ENCODE assay signal across 22 cellular contexts in the genomic region with DNA sequence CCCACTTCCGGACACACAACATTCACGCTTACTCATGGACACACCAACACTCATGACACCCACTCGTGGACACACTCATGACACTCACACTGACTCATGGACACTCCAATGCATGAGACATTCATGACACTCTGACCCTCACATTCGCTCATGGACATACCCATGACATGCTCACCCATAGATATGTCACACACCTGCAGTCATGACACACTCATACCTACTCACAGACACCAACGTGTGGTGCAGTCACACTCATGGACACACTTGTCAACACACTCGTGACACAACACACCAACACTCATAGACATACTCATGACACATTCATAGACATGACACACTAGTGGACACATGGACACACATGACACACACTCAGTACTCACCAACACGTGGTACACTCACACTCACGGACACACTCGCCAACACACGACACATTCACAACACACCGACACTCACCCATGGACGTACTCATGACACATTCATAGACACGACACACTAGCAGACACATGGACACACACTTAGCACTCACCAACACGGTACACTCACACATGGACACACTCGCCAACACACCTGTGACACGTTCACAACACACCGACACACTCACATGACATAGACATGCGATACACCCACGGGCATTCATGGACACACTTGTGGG.
DNase-seq lines count a peak whose midpoint lies in the region; ATAC-seq and TF ChIP-seq lines count a peak whose summit lies in the region.
"Had no signal": no experiment of that assay in that cellular context is flagged by ENCODE, and none has a peak within 500 bp of the region (broad histone marks: within the 10 kb centered on the region; RNA-seq: fewer than 3 reads in every experiment).

No MANE protein-coding gene starts in this region.

- peak; percentile 20 to 51 for ATAC-seq in activated naive CD4-positive, alpha-beta T cell treated with anti-CD3 and anti-CD28 coated beads, Interleukin-2, amount 50 U/mL, for 72 hours
- ATAC-seq in GM21737 (IDR thresholded peaks at IDR 0.05; ENCODE audit: unreplicated experiment): no peak
- ATAC-seq: left lobe of liver had no signal

- no peak overlapping the region for H3K27ac ChIP-seq in testis
- H3K27ac ChIP-seq: BLaER1 treated with 17β-estradiol and CSF1 and Interleukin-3, amounts not matched to agents 10 nM and 100 nM; psoas muscle; skin epidermis; vagina had no signal

- no peaks in the 10 kb centered on the region for H3K36me3 ChIP-seq in testis (ENCODE audit: low read depth, missing control alignments)

- H3K9me3 ChIP-seq in testis: no peaks in the 10 kb centered on the region
- H3K9me3 ChIP-seq: BLaER1 treated with 17β-estradiol and CSF1 and Interleukin-3, amounts not matched to agents 10 nM and 100 nM; MG63; psoas muscle; vagina had no signal

- intact Hi-C loops in testis (cut with DNase I; ENCODE audit: low total_unique reads): no loop called here

- no peaks in the 10 kb centered on the region for H3K36me3 Mint-ChIP-seq in activated naive CD4-positive, alpha-beta T cell treated with anti-CD3 and anti-CD28 coated beads, Interleukin-2, amount 50 U/mL, for 72 hours
- H3K36me3 Mint-ChIP-seq: IgD-negative memory B cell had no signal

- H3K9me3 Mint-ChIP-seq in activated naive CD4-positive, alpha-beta T cell treated with anti-CD3 and anti-CD28 coated beads, Interleukin-2, amount 50 U/mL, for 72 hours: no peaks in the 10 kb centered on the region
- H3K9me3 Mint-ChIP-seq: activated naive CD4-positive, alpha-beta T cell treated with anti-CD3 and anti-CD28 coated beads, Interleukin-2, amount 50 U/mL, for 24 hours; IgD-negative memory B cell had no signal

- H3K4me3 ChIP-seq in fibroblast of mammary gland (ENCODE audit: control insufficient read depth, low read depth, low read length) (no peak overlapping the region), testis (no peak overlapping the region)
- H3K4me3 ChIP-seq: BLaER1 treated with 17β-estradiol and CSF1 and Interleukin-3, amounts not matched to agents 10 nM and 100 nM; MG63; psoas muscle; skin epidermis; vagina had no signal

- DNase-seq in activated naive CD4-positive, alpha-beta T cell treated with anti-CD3 and anti-CD28 coated beads, Interleukin-2, amount 50 U/mL, for 72 hours (ENCODE audit: low spot score in 2 of 2): peak in 1 of 2 donors; percentile 42
- no peak for DNase-seq in activated naive CD4-positive, alpha-beta T cell treated with Interleukin-2 at 50 U/mL for 16 hours
- DNase-seq in RKO (ENCODE audit: low spot score): peak; percentile 75
- DNase-seq in fibroblast of mammary gland (ENCODE audit: low read depth): peak; percentile 45
- peak; percentile 4 for DNase-seq in testis
- DNase-seq in activated CD4-positive, CD25-positive, alpha-beta regulatory T cell (lab: John Stamatoyannopoulos, UW): no peak
- DNase-seq in NCI-H146 (lab: John Stamatoyannopoulos, UW): no peak
- DNase-seq: activated CD4-positive, alpha-beta T cell treated with anti-CD3 and anti-CD28 coated beads for 48 hours; MG63; NCI-H1417 treated with DMSO at 0.1 percent for 48 hours; NCI-H2171; NCI-H526; stimulated activated CD4-positive, alpha-beta T cell treated with anti-CD3 and anti-CD28 coated beads, Interleukin-4, amount 100 ng/mL, for 4 hours; T1000 had no signal

- no peaks in the 10 kb centered on the region for H3K4me1 ChIP-seq in testis
- H3K4me1 ChIP-seq: BLaER1 treated with 17β-estradiol and CSF1 and Interleukin-3, amounts not matched to agents 10 nM and 100 nM; psoas muscle; vagina had no signal

- no peaks in the 10 kb centered on the region for H3K27me3 ChIP-seq in testis
- H3K27me3 ChIP-seq: BLaER1 treated with 17β-estradiol and CSF1 and Interleukin-3, amounts not matched to agents 10 nM and 100 nM; MG63; vagina had no signal

- TF ChIP-seq CTCF in fibroblast of mammary gland (conservative IDR thresholded peaks at IDR 0.05; ENCODE audit: control insufficient read depth, insufficient read depth, low read depth, low read length): no peak
- TF ChIP-seq CTCF in testis (IDR thresholded peaks at IDR 0.05): no peak

- no peak overlapping the region for H3K27ac Mint-ChIP-seq in activated naive CD4-positive, alpha-beta T cell treated with anti-CD3 and anti-CD28 coated beads, Interleukin-2, amount 50 U/mL, for 72 hours
- H3K27ac Mint-ChIP-seq: activated naive CD4-positive, alpha-beta T cell treated with anti-CD3 and anti-CD28 coated beads, Interleukin-2, amount 50 U/mL, for 24 hours; IgD-negative memory B cell had no signal

- WGBS in testis, 2 donors: 83 to 84% methylated on average over 19 of the region's 19 CpGs

- TF ChIP-seq POLR2A in testis (IDR thresholded peaks at IDR 0.05): no peak

Comparison
In these comparisons a context has a peak if more than half of its experiments do, and no peak if none do; other contexts are left out.
1. DNase-seq: peak in RKO (single experiment), fibroblast of mammary gland (single experiment) and testis (single experiment); none in activated naive CD4-positive, alpha-beta T cell treated with Interleukin-2 at 50 U/mL for 16 hours (single experiment), activated CD4-positive, CD25-positive, alpha-beta regulatory T cell (0 of 4) and NCI-H146 (single experiment).